ENCODE assay signal across 26 cellular contexts in the genomic region with DNA sequence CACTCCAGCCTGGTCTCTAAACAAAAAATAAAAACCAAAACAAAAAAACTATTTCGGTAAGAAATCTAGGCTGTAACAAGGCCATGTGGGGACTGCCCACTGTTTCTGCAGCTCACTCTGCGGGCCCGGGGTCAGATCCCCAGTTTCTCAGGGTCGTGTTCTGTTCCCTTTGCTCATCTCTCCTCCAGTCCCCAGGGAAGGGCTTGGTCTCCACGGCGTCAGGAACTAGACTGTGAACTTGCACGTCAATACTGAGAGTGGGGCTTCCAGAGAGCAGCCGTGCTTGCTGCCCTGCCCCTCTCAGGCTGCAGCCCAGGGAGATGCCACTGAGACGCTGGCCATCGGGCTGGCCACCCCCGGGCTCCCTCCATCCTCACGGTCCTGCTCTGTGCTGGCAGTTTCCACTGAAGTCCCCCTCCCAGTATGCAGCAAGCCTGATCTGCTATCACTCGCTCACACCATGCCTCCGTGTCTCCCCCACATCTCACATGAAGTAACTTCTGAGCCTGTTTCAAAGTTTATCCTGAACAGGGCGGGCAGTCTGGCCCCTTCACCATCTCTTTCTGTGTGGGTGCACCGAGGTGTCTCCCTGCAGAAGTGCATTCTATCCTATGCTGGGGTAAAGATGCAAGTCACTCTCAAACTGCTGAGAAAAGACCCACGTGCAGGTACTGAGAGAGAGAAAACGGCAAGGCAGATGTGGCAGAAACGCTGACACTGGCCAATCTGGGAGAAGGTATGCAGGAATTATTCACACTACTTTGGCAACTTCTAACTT. TPM values are rescaled to one million over a fixed set of nuclear protein-coding genes. Genes with fewer than 3 reads are reported as not detected.
A peak's percentile ranks its signal among the peaks of the same experiment; 100 is the strongest.
DNase-seq lines count a peak whose midpoint lies in the region; ATAC-seq, FAIRE-seq and TF ChIP-seq lines count a peak whose summit lies in the region.
"Had no signal": no experiment of that assay in that cellular context is flagged by ENCODE, and none has a peak within 500 bp of the region (broad histone marks: within the 10 kb centered on the region; RNA-seq: fewer than 3 reads in every experiment).

No MANE protein-coding gene starts in this region.

- no peak for DNase-seq in A549 (ENCODE audit: low read depth in 1 of 2, low spot score in 1 of 2)
- no peak for DNase-seq in GM12892 (ENCODE audit: insufficient read length)
- no peak for DNase-seq in WTC11 (ENCODE audit: low spot score)
- peak; percentile 43 for DNase-seq in left ventricle myocardium superior
- DNase-seq in activated CD4-positive, alpha-beta memory T cell treated with anti-CD3 and anti-CD28 coated beads for 36 hours = no peak
- no peak for DNase-seq in AG08396 (ENCODE audit: low spot score)
- DNase-seq in trophoblast cell = no peak
- DNase-seq: ACHN; activated CD4-positive, alpha-beta T cell treated with anti-CD3 and anti-CD28 coated beads, Interleukin-2, amount 10 ng/mL, durations not matched to agents 24 days and 14 days; colonic mucosa; COR-L47; effector CD4-positive, alpha-beta T cell; mesendoderm; NCI-H1105; NCI-H2029 treated with DMSO at 0.1 percent for 48 hours; NCI-H345; NCI-H69; SIG-M5; stimulated activated CD4-positive, alpha-beta T cell treated with anti-CD3 and anti-CD28 coated beads, Interleukin-1b, Interleukin-23, amount 100 ng/mL, for 48 hours; testis had no signal

- no peak overlapping the region for H4K8ac ChIP-seq in trophoblast cell (ENCODE audit: low read depth, low read length)

- no peak overlapping the region for H4K12ac ChIP-seq in trophoblast cell (ENCODE audit: low read depth, low read length)

- H3K14ac ChIP-seq in trophoblast cell (ENCODE audit: low read length) = no peak overlapping the region

- no peak for TF ChIP-seq CTCF in A549 (IDR thresholded peaks at IDR 0.05)
- TF ChIP-seq CTCF in WTC11 (IDR thresholded peaks at IDR 0.05) = no peak

- H2BK120ac ChIP-seq in trophoblast cell (ENCODE audit: insufficient read depth, low read length, poor library complexity) = no peak overlapping the region

- no peak overlapping the region for H3K4me3 Mint-ChIP-seq in WTC11
- no peak overlapping the region for H3K4me3 Mint-ChIP-seq in activated CD4-positive, alpha-beta memory T cell treated with anti-CD3 and anti-CD28 coated beads for 36 hours
- H3K4me3 Mint-ChIP-seq: activated CD4-positive, alpha-beta T cell treated with anti-CD3 and anti-CD28 coated beads, Interleukin-2, amount 10 ng/mL, durations not matched to agents 24 days and 14 days; activated naive CD8-positive, alpha-beta T cell; stimulated activated naive CD8-positive, alpha-beta T cell treated with anti-CD3 and anti-CD28 coated beads, Interleukin-15, Interleukin-2, amounts not matched to agents 100 ng/mL and 50 ng/mL, for 24 hours had no signal

- no peak overlapping the region for H3K18ac ChIP-seq in trophoblast cell (ENCODE audit: low read length)

- no peak overlapping the region for H2AK5ac ChIP-seq in trophoblast cell (ENCODE audit: low read length)

- peaks cover 2% of the 10 kb centered on the region for H3K79me2 ChIP-seq in trophoblast cell (ENCODE audit: control insufficient read depth, insufficient read depth, low read length, poor library complexity)

- H3K9ac ChIP-seq in trophoblast cell (ENCODE audit: low read length) = no peak overlapping the region

- ATAC-seq in A549 (no peak), WTC11 (no peak), left ventricle myocardium superior (no peak)

- H3K9me3 ChIP-seq in A549 (no peaks in the 10 kb centered on the region), trophoblast cell (ENCODE audit: insufficient read depth, low read depth, low read length) (no peaks in the 10 kb centered on the region)
- H3K9me3 ChIP-seq: breast epithelium, colonic mucosa, Peyer's patch, testis had no signal

- FAIRE-seq in A549 (lab: Jason Lieb, UNC) (no peak), GM12892 (lab: Jason Lieb, UNC) (peak; percentile 38)
- FAIRE-seq: urothelium cell line had no signal

- H3K36me3 ChIP-seq in trophoblast cell (ENCODE audit: control insufficient read depth in 1 of 2, insufficient read depth in 2 of 2, low read length in 2 of 2) = no peaks in the 10 kb centered on the region
- H3K36me3 ChIP-seq: breast epithelium, colonic mucosa, Peyer's patch had no signal

- no peaks in the 10 kb centered on the region for H3K27me3 Mint-ChIP-seq in WTC11 (ENCODE audit: low read depth)
- no peaks in the 10 kb centered on the region for H3K27me3 Mint-ChIP-seq in activated CD4-positive, alpha-beta memory T cell treated with anti-CD3 and anti-CD28 coated beads for 36 hours
- H3K27me3 Mint-ChIP-seq: activated CD4-positive, alpha-beta T cell treated with anti-CD3 and anti-CD28 coated beads, Interleukin-2, amount 10 ng/mL, durations not matched to agents 24 days and 14 days; activated naive CD8-positive, alpha-beta T cell; stimulated activated naive CD8-positive, alpha-beta T cell treated with anti-CD3 and anti-CD28 coated beads, Interleukin-15, Interleukin-2, amounts not matched to agents 100 ng/mL and 50 ng/mL, for 24 hours had no signal

- no peaks in the 10 kb centered on the region for H3K36me3 Mint-ChIP-seq in WTC11
- no peaks in the 10 kb centered on the region for H3K36me3 Mint-ChIP-seq in activated CD4-positive, alpha-beta memory T cell treated with anti-CD3 and anti-CD28 coated beads for 36 hours
- H3K36me3 Mint-ChIP-seq: activated naive CD8-positive, alpha-beta T cell had no signal

- no peaks in the 10 kb centered on the region for H3K27me3 ChIP-seq in trophoblast cell (ENCODE audit: insufficient read depth, low read length)
- H3K27me3 ChIP-seq: breast epithelium, colonic mucosa, Peyer's patch, testis had no signal

- H2BK12ac ChIP-seq in trophoblast cell (ENCODE audit: low read length) = no peak overlapping the region

- no peak for TF ChIP-seq EP300 in A549 (IDR thresholded peaks at IDR 0.05)

- H2AFZ ChIP-seq in trophoblast cell (ENCODE audit: insufficient read depth, low read length, poor library complexity) = no peak overlapping the region

- 83% methylated on average over 19 of the region's 19 CpGs for whole genome bisulfite sequencing in A549 (ENCODE audit: missing lambda C conversion rate)
- WGBS in trophoblast cell (ENCODE audit: extremely low coverage, insufficient coverage, insufficient read length) = no CpG with 5 or more reads among the region's 19 CpGs

- H3K27ac Mint-ChIP-seq in WTC11 = peak overlapping the region; percentile 57; the same call in 1 of the 2 replicates
- H3K27ac Mint-ChIP-seq in activated CD4-positive, alpha-beta memory T cell treated with anti-CD3 and anti-CD28 coated beads for 36 hours = no peak overlapping the region
- H3K27ac Mint-ChIP-seq: activated CD4-positive, alpha-beta T cell treated with anti-CD3 and anti-CD28 coated beads, Interleukin-2, amount 10 ng/mL, durations not matched to agents 24 days and 14 days had no signal

- TF ChIP-seq RAD21 in A549 (conservative IDR thresholded peaks at IDR 0.05 in 1 of 2, IDR thresholded peaks at IDR 0.05 in 1 of 2) = no peak

- no peak overlapping the region for H4K91ac ChIP-seq in trophoblast cell (ENCODE audit: low read depth, low read length)

- H3K4me1 ChIP-seq in A549 (0 out of 3 replicates have a peak, but pooled peaks cover 4% of the 10 kb centered on the region), trophoblast cell (ENCODE audit: control insufficient read depth in 1 of 2, insufficient read depth in 2 of 2, low read length in 2 of 2) (no peaks in the 10 kb centered on the region)

- no peaks in the 10 kb centered on the region for H3K79me1 ChIP-seq in trophoblast cell (ENCODE audit: low read length)

- H2BK5ac ChIP-seq in trophoblast cell (ENCODE audit: low read depth, low read length, poor library complexity) = no peak overlapping the region

- H3K4me1 Mint-ChIP-seq in WTC11 = peaks cover 9% of the 10 kb centered on the region
- H3K4me1 Mint-ChIP-seq in activated CD4-positive, alpha-beta memory T cell treated with anti-CD3 and anti-CD28 coated beads for 36 hours (ENCODE audit: low read depth) = peaks cover 54% of the 10 kb centered on the region

- H3K4me2 ChIP-seq in A549 (no peak overlapping the region), trophoblast cell (ENCODE audit: low read length) (no peak overlapping the region)

- H3K27ac ChIP-seq in A549 (no peak overlapping the region), trophoblast cell (ENCODE audit: low read depth, low read length) (no peak overlapping the region)
- H3K27ac ChIP-seq: breast epithelium, colonic mucosa, testis, VCaP had no signal

- H3K23ac ChIP-seq in trophoblast cell (ENCODE audit: low read length) = no peak overlapping the region

- POLR2A ChIA-PET in A549 (lab: Yijun Ruan, JAX) = no interaction called here
- POLR2A ChIA-PET in WTC11 (lab: Charles Lee) = no interaction called here
- POLR2A ChIA-PET in activated CD4-positive, alpha-beta memory T cell treated with anti-CD3 and anti-CD28 coated beads for 36 hours (lab: Charles Lee) = no interaction called here

- intact Hi-C loops in left ventricle myocardium superior (cut with micrococcal nuclease) = no loop called here
- intact Hi-C loops in activated CD4-positive, alpha-beta memory T cell treated with anti-CD3 and anti-CD28 coated beads for 36 hours (cut with micrococcal nuclease) = no loop called here

- H3K4me3 ChIP-seq in A549 (no peak overlapping the region), trophoblast cell (ENCODE audit: low read depth, low read length) (no peak overlapping the region)
- H3K4me3 ChIP-seq: breast epithelium, colonic mucosa, Peyer's patch, testis had no signal

- no peak overlapping the region for H3K4ac ChIP-seq in trophoblast cell (ENCODE audit: low read depth, low read length)

- TF ChIP-seq POLR2A in A549 (IDR thresholded peaks at IDR 0.05; ENCODE audit: low read length) (no peak), GM12892 (IDR thresholded peaks at IDR 0.05; ENCODE audit: low read depth, low read length) (no peak)

- CTCF ChIA-PET in A549 (lab: Yijun Ruan, JAX) = no interaction called here
- CTCF ChIA-PET in WTC11 (lab: Charles Lee) = interaction anchor here (1.0 to 4.3 kb wide), 2 partner anchors 15 to 26 kb away, joined by 5 to 12 read pairs; no protein-coding TSS in a partner anchor
- CTCF ChIA-PET in activated CD4-positive, alpha-beta memory T cell treated with anti-CD3 and anti-CD28 coated beads for 36 hours (lab: Charles Lee) = no interaction called here

- H3K9me3 Mint-ChIP-seq in WTC11 = no peaks in the 10 kb centered on the region
- H3K9me3 Mint-ChIP-seq in activated CD4-positive, alpha-beta memory T cell treated with anti-CD3 and anti-CD28 coated beads for 36 hours = no peaks in the 10 kb centered on the region
- H3K9me3 Mint-ChIP-seq: activated CD4-positive, alpha-beta T cell treated with anti-CD3 and anti-CD28 coated beads, Interleukin-2, amount 10 ng/mL, durations not matched to agents 24 days and 14 days; stimulated activated naive CD8-positive, alpha-beta T cell treated with anti-CD3 and anti-CD28 coated beads, Interleukin-15, Interleukin-2, amounts not matched to agents 100 ng/mL and 50 ng/mL, for 24 hours had no signal

RNA-seq across cellular contexts. Expression of a gene that starts 33.8 kb away (rescaled TPM):
- polyA plus RNA-seq in A549 (2011; rRNA removed) = 25.4 and 32.0 TPM in 2 replicates
- polyA plus RNA-seq in A549 (2012; cell fraction: cytosol; rRNA removed) = 51.7 and 62.0 TPM in 2 replicates
- 69.0 and 70.7 TPM in 2 replicates for polyA plus RNA-seq in A549 (2012; cell fraction: nucleus; rRNA removed)
- 31.9 to 38.2 TPM (median 35.2 TPM) in 3 replicates for polyA plus RNA-seq in A549 (2017; fragmentation: RNase III; extraction: RNeasy Plus Mini Kit Qiagen cat#74134 plus additional on column Dnase treatment)
- 31.3 and 40.1 TPM in 2 replicates for polyA minus RNA-seq in A549 (2011; rRNA and poly(A)+ RNA removed)
- 13.3 TPM for polyA plus RNA-seq in GM12892 (2012; ENCODE audit: missing spikeins)
- 17.7 to 23.4 TPM (median 21.7 TPM) in 3 replicates for total RNA-seq in WTC11 (2021)
- total RNA-seq in left ventricle myocardium superior = 52.8 TPM
- total RNA-seq in activated CD4-positive, alpha-beta memory T cell treated with anti-CD3 and anti-CD28 coated beads for 36 hours = 10 to 100 TPM; 15.9 to 17.9 TPM
- polyA plus RNA-seq in trophoblast cell (2013) = 17.4 and 19.5 TPM in 2 replicates

RNA-seq across cellular contexts. Expression of a gene that starts 51.7 kb away (rescaled TPM):
- 2.6 and 3.6 TPM in 2 replicates for polyA plus RNA-seq in A549 (2011; rRNA removed)
- polyA plus RNA-seq in A549 (2012; cell fraction: cytosol; rRNA removed) = 2.3 and 5.0 TPM in 2 replicates
- polyA plus RNA-seq in A549 (2012; cell fraction: nucleus; rRNA removed) = 8.1 and 8.6 TPM in 2 replicates
- polyA plus RNA-seq in A549 (2017; fragmentation: RNase III; extraction: RNeasy Plus Mini Kit Qiagen cat#74134 plus additional on column Dnase treatment) = 0.59 to 1.2 TPM (median 0.72 TPM) in 3 replicates
- 5.7 and 7.9 TPM in 2 replicates for polyA minus RNA-seq in A549 (2011; rRNA and poly(A)+ RNA removed)
- 0.17 TPM for polyA plus RNA-seq in GM12892 (2012; ENCODE audit: missing spikeins)
- total RNA-seq in WTC11 (2021) = 1.7 to 2.5 TPM (median 2.4 TPM) in 3 replicates
- total RNA-seq in left ventricle myocardium superior = 7.7 TPM
- total RNA-seq in activated CD4-positive, alpha-beta memory T cell treated with anti-CD3 and anti-CD28 coated beads for 36 hours = 1 to 10 TPM; 1.6 to 2.4 TPM
- polyA plus RNA-seq in trophoblast cell (2013) = 29.7 and 31.2 TPM in 2 replicates
